In the genomic region with DNA sequence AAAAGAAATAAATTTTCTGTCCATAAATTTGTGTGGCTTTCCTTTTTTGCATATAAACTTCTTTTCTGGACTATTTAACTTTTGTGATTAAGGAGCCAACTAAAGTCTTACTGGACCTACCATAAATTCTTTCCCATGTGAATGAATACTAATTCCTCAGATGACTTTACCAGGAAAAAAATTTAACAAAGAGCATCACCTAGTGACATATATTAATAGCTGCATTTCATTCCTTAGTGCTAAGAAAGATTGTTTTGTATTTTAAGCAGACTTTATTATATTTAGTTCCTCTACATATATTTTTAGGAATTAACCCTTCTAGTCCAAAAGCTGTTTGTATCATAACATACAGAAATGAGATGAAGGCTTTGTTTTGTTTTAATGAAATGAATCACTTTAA, we compare ENCODE assay signal across 13 cellular contexts.
DNase-seq lines count a peak whose midpoint lies in the region; ATAC-seq and TF ChIP-seq lines count a peak whose summit lies in the region.
"Had no signal": no experiment of that assay in that cellular context is flagged by ENCODE, and none has a peak within 500 bp of the region (broad histone marks: within the 10 kb centered on the region; RNA-seq: fewer than 3 reads in every experiment).

No MANE protein-coding gene starts in this region.

- peaks cover 0 to 2% (median under 1%) of the 10 kb centered on the region in 4 donors for H3K36me3 ChIP-seq in liver (ENCODE audit: control insufficient read depth in 4 of 4, insufficient read depth in 3 of 4, low read depth in 1 of 4, low read length in 3 of 4)

- H3K27ac ChIP-seq in C4-2B (no peak overlapping the region), HL-60 (replicated peaks) (no peak overlapping the region), liver (ENCODE audit: low read depth in 1 of 2, low read length in 2 of 2) (no peak overlapping the region)
- H3K27ac ChIP-seq: brain microvascular endothelial cell, neutrophil had no signal

- no peaks in the 10 kb centered on the region for H3K4me1 ChIP-seq in liver (ENCODE audit: control insufficient read depth in 4 of 4, insufficient read depth in 4 of 4, low read length in 3 of 4)
- H3K4me1 ChIP-seq: Caco-2 had no signal

- no peak for ATAC-seq in HG03097 (IDR thresholded peaks at IDR 0.05; ENCODE audit: low FRiP score, unreplicated experiment)
- ATAC-seq: left cardiac atrium had no signal

- no peak for DNase-seq in HL-60 (ENCODE audit: low read depth in 1 of 2, low spot score in 1 of 2)
- DNase-seq in astrocyte of the hippocampus (ENCODE audit: low read depth, low spot score), result peak; percentile 4
- no peak for DNase-seq in NCI-H146 (lab: John Stamatoyannopoulos, UW)
- no peak for DNase-seq in GM19240 (ENCODE audit: insufficient read length, low spot score)
- no peak for DNase-seq in hepatic stellate cell (ENCODE audit: low spot score)
- DNase-seq: brain microvascular endothelial cell; Caco-2; left cardiac atrium; stimulated activated CD4-positive, alpha-beta T cell treated with anti-CD3 and anti-CD28 coated beads, Interleukin-4, amount 100 ng/mL, for 24 hours had no signal

- peak; percentile 71 to 73 for TF ChIP-seq RAD21 in liver (IDR thresholded peaks at IDR 0.05)

- H3K27me3 ChIP-seq in HL-60 (ENCODE audit: insufficient read depth, poor library complexity, severe bottlenecking) (no peaks in the 10 kb centered on the region), liver (ENCODE audit: control insufficient read depth in 4 of 4, insufficient read depth in 4 of 4, low read length in 3 of 4) (no peaks in the 10 kb centered on the region)
- H3K27me3 ChIP-seq: brain microvascular endothelial cell, neutrophil had no signal

- H3K4me3 ChIP-seq in HL-60 (replicated peaks; ENCODE audit: insufficient read depth, low read length) (no peak overlapping the region), liver (ENCODE audit: low read depth in 1 of 3, low read length in 3 of 3) (no peak overlapping the region)

- no peak overlapping the region for H3K9ac ChIP-seq in liver (ENCODE audit: low read depth in 1 of 2, low read length in 2 of 2)

- TF ChIP-seq CTCF in C4-2B (conservative IDR thresholded peaks at IDR 0.05) (peak; percentile 61), HL-60 (IDR thresholded peaks at IDR 0.05; ENCODE audit: insufficient read depth, low read length) (peak; percentile 2), liver (IDR thresholded peaks at IDR 0.05; ENCODE audit: low read depth, low read length, missing input control) (peak; percentile 37)

- H3K9me3 ChIP-seq in liver (ENCODE audit: control insufficient read depth in 4 of 4, low read length in 3 of 4), result no peaks in the 10 kb centered on the region
- H3K9me3 ChIP-seq: Caco-2, neutrophil had no signal

TF ChIP-seq in liver, 16 proteins besides CTCF, POLR2A, EP300 and RAD21:
- TF ChIP-seq, protein P1, sequence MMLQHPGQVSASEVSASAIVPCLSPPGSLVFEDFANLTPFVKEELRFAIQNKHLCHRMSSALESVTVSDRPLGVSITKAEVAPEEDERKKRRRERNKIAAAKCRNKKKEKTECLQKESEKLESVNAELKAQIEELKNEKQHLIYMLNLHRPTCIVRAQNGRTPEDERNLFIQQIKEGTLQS (IDR thresholded peaks at IDR 0.05), result no peak
- TF ChIP-seq EGR1 (IDR thresholded peaks at IDR 0.05; ENCODE audit: low read depth in 2 of 2) (no peak), GABPA (IDR thresholded peaks at IDR 0.05 in 1 of 2, conservative IDR thresholded peaks at IDR 0.05 in 1 of 2) (no peak), JUND (IDR thresholded peaks at IDR 0.05) (no peak), HNF4G (IDR thresholded peaks at IDR 0.05) (no peak), MAX (IDR thresholded peaks at IDR 0.05) (no peak), TAF1 (conservative IDR thresholded peaks at IDR 0.05) (no peak), HNF4A (conservative IDR thresholded peaks at IDR 0.05) (no peak), FOXA1 (IDR thresholded peaks at IDR 0.05) (no peak), NR2F2 (IDR thresholded peaks at IDR 0.05) (no peak), RXRA (IDR thresholded peaks at IDR 0.05) (no peak), YY1 (IDR thresholded peaks at IDR 0.05) (no peak), FOXA2 (IDR thresholded peaks at IDR 0.05) (no peak), SP1 (IDR thresholded peaks at IDR 0.05) (no peak)
- TF ChIP-seq, protein P2, sequence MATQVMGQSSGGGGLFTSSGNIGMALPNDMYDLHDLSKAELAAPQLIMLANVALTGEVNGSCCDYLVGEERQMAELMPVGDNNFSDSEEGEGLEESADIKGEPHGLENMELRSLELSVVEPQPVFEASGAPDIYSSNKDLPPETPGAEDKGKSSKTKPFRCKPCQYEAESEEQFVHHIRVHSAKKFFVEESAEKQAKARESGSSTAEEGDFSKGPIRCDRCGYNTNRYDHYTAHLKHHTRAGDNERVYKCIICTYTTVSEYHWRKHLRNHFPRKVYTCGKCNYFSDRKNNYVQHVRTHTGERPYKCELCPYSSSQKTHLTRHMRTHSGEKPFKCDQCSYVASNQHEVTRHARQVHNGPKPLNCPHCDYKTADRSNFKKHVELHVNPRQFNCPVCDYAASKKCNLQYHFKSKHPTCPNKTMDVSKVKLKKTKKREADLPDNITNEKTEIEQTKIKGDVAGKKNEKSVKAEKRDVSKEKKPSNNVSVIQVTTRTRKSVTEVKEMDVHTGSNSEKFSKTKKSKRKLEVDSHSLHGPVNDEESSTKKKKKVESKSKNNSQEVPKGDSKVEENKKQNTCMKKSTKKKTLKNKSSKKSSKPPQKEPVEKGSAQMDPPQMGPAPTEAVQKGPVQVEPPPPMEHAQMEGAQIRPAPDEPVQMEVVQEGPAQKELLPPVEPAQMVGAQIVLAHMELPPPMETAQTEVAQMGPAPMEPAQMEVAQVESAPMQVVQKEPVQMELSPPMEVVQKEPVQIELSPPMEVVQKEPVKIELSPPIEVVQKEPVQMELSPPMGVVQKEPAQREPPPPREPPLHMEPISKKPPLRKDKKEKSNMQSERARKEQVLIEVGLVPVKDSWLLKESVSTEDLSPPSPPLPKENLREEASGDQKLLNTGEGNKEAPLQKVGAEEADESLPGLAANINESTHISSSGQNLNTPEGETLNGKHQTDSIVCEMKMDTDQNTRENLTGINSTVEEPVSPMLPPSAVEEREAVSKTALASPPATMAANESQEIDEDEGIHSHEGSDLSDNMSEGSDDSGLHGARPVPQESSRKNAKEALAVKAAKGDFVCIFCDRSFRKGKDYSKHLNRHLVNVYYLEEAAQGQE (IDR thresholded peaks at IDR 0.05), result no peak
- TF ChIP-seq, protein P3, sequence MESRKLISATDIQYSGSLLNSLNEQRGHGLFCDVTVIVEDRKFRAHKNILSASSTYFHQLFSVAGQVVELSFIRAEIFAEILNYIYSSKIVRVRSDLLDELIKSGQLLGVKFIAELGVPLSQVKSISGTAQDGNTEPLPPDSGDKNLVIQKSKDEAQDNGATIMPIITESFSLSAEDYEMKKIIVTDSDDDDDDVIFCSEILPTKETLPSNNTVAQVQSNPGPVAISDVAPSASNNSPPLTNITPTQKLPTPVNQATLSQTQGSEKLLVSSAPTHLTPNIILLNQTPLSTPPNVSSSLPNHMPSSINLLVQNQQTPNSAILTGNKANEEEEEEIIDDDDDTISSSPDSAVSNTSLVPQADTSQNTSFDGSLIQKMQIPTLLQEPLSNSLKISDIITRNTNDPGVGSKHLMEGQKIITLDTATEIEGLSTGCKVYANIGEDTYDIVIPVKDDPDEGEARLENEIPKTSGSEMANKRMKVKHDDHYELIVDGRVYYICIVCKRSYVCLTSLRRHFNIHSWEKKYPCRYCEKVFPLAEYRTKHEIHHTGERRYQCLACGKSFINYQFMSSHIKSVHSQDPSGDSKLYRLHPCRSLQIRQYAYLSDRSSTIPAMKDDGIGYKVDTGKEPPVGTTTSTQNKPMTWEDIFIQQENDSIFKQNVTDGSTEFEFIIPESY (IDR thresholded peaks at IDR 0.05), result no peak
TF ChIP-seq in liver: peak in this region for 0.

Comparison
In these comparisons a context has a peak if more than half of its experiments do, and no peak if none do; other contexts are left out.
1. CTCF ChIP-seq: peak in every context shown above with its lines; median percentile 61 in C4-2B; 37 in liver; 2 in HL-60.